Comparison of ENCODE assay signal across 11 cellular contexts in genomic region chr5:1542755-1543154, GRCh38. TPM values are rescaled to one million over a fixed set of nuclear protein-coding genes. Genes with fewer than 3 reads are reported as not detected.
DNase-seq lines count a peak whose midpoint lies in the region; ATAC-seq, FAIRE-seq and TF ChIP-seq lines count a peak whose summit lies in the region.
"Had no signal": no experiment of that assay in that cellular context is flagged by ENCODE, and none has a peak within 500 bp of the region (broad histone marks: within the 10 kb centered on the region; RNA-seq: fewer than 3 reads in every experiment).

No MANE protein-coding gene starts in this region.

- H3K27ac Mint-ChIP-seq in stimulated activated naive B cell treated with anti-CD40 and anti-IgM and Interleukin-4, amounts not matched to agents 10 μg/mL and 1 μg/mL and 100 μg/mL, for 72 hours, result no peak overlapping the region
- H3K27ac Mint-ChIP-seq: activated CD8-positive, alpha-beta T cell treated with anti-CD3 and anti-CD28 coated beads for 36 hours; dendritic cell treated with granulocyte-macrophage colony-stimulating factor and Interleukin-4, amounts not matched to agents 40 ng/mL and 50 ng/mL, for 4 days had no signal

- H3K79me2 ChIP-seq in SK-N-SH (ENCODE audit: insufficient read depth), result no peaks in the 10 kb centered on the region

- H3K27ac ChIP-seq in psoas muscle, result no peak overlapping the region
- H3K27ac ChIP-seq in SK-N-SH (ENCODE audit: low read depth in 2 of 2, low read length in 1 of 2), result no peak overlapping the region

- H3K4me1 Mint-ChIP-seq in stimulated activated naive B cell treated with anti-CD40 and anti-IgM and Interleukin-4, amounts not matched to agents 10 μg/mL and 1 μg/mL and 100 μg/mL, for 72 hours, result peaks cover 17 to 20% of the 10 kb centered on the region in 2 donors

- peak; percentile 97 for DNase-seq in H4 (ENCODE audit: low spot score)
- peak; percentile 88 for DNase-seq in RCC 7860 (ENCODE audit: low spot score)
- peak; percentile 44 for DNase-seq in germinal center (ENCODE audit: low spot score)
- peak in 1 of 2 donors; percentile 60 for DNase-seq in psoas muscle
- DNase-seq in NCI-H1436 treated with DMSO at 0.1 percent for 48 hours (lab: John Stamatoyannopoulos, UW), result no peak
- no peak for DNase-seq in AG08396 (ENCODE audit: low spot score)
- no peak for DNase-seq in SK-N-SH
- no peak for DNase-seq in stimulated activated naive B cell treated with anti-CD40 and anti-IgM and Interleukin-4, amounts not matched to agents 10 μg/mL and 1 μg/mL and 100 μg/mL, for 72 hours
- DNase-seq: activated CD8-positive, alpha-beta T cell treated with anti-CD3 and anti-CD28 coated beads for 36 hours; DMS79 had no signal

- H3K27me3 ChIP-seq in psoas muscle (ENCODE audit: insufficient read depth in 3 of 3, low read length in 2 of 3) (no peaks in the 10 kb centered on the region), SK-N-SH (ENCODE audit: insufficient read depth) (no peaks in the 10 kb centered on the region)

- TF ChIP-seq CTCF in psoas muscle (IDR thresholded peaks at IDR 0.05) (no peak), SK-N-SH (IDR thresholded peaks at IDR 0.05) (no peak)

- H2AFZ ChIP-seq in SK-N-SH (ENCODE audit: low read depth), result no peak overlapping the region

- H3K4me3 ChIP-seq in psoas muscle (no peak overlapping the region), SK-N-SH (ENCODE audit: low read depth in 2 of 2, low read length in 1 of 2) (no peak overlapping the region)

- H3K4me1 ChIP-seq in psoas muscle, result no peaks in the 10 kb centered on the region
- H3K4me1 ChIP-seq in SK-N-SH (ENCODE audit: control insufficient read depth in 1 of 2, insufficient read depth in 2 of 2, low read depth in 1 of 2, low read length in 1 of 2), result no peaks in the 10 kb centered on the region

- TF ChIP-seq RAD21 in SK-N-SH (IDR thresholded peaks at IDR 0.05; ENCODE audit: low read length), result no peak

- no peak for TF ChIP-seq EP300 in SK-N-SH (IDR thresholded peaks at IDR 0.05; ENCODE audit: borderline replicate concordance in 1 of 2, low read depth in 1 of 2, low read length in 1 of 2)

- H3K4me2 ChIP-seq in SK-N-SH, result no peak overlapping the region

- H3K9me3 ChIP-seq in psoas muscle (no peaks in the 10 kb centered on the region), SK-N-SH (no peaks in the 10 kb centered on the region)

- FAIRE-seq in RCC 7860 (lab: Jason Lieb, UNC), result peak; percentile 95

- H3K9me3 Mint-ChIP-seq in stimulated activated naive B cell treated with anti-CD40 and anti-IgM and Interleukin-4, amounts not matched to agents 10 μg/mL and 1 μg/mL and 100 μg/mL, for 72 hours, result peaks cover 2 to 4% of the 10 kb centered on the region in 2 donors
- H3K9me3 Mint-ChIP-seq: activated CD8-positive, alpha-beta T cell treated with anti-CD3 and anti-CD28 coated beads for 36 hours; dendritic cell treated with granulocyte-macrophage colony-stimulating factor and Interleukin-4, amounts not matched to agents 40 ng/mL and 50 ng/mL, for 4 days had no signal

- no peaks in the 10 kb centered on the region for H3K27me3 Mint-ChIP-seq in stimulated activated naive B cell treated with anti-CD40 and anti-IgM and Interleukin-4, amounts not matched to agents 10 μg/mL and 1 μg/mL and 100 μg/mL, for 72 hours
- H3K27me3 Mint-ChIP-seq: activated CD8-positive, alpha-beta T cell treated with anti-CD3 and anti-CD28 coated beads for 36 hours had no signal

- H3K9ac ChIP-seq in SK-N-SH, result no peak overlapping the region

- POLR2A ChIA-PET in SK-N-SH (lab: Yijun Ruan, JAX), result no interaction called here

- CTCF ChIA-PET in SK-N-SH (lab: Yijun Ruan, JAX), result no interaction called here

- H3K4me3 Mint-ChIP-seq in stimulated activated naive B cell treated with anti-CD40 and anti-IgM and Interleukin-4, amounts not matched to agents 10 μg/mL and 1 μg/mL and 100 μg/mL, for 72 hours, result no peak overlapping the region
- H3K4me3 Mint-ChIP-seq: activated CD8-positive, alpha-beta T cell treated with anti-CD3 and anti-CD28 coated beads for 36 hours; dendritic cell treated with granulocyte-macrophage colony-stimulating factor and Interleukin-4, amounts not matched to agents 40 ng/mL and 50 ng/mL, for 4 days had no signal

- peaks cover 13% of the 10 kb centered on the region for H3F3A ChIP-seq in SK-N-SH (replicated peaks; ENCODE audit: insufficient read depth)

- H3K36me3 Mint-ChIP-seq in stimulated activated naive B cell treated with anti-CD40 and anti-IgM and Interleukin-4, amounts not matched to agents 10 μg/mL and 1 μg/mL and 100 μg/mL, for 72 hours, result peaks cover 2 to 4% of the 10 kb centered on the region in 2 donors

- 52 to 67% (median 59%) methylated on average over 3 of the region's 3 CpGs for WGBS in psoas muscle, 3 donors
- 81% methylated on average over 2 of the region's 3 CpGs for WGBS in SK-N-SH (ENCODE audit: low lambda C conversion rate)

- H3K9me2 ChIP-seq in SK-N-SH, result no peaks in the 10 kb centered on the region

- no peaks in the 10 kb centered on the region for H3K36me3 ChIP-seq in psoas muscle (ENCODE audit: insufficient read depth in 1 of 2, low read depth in 1 of 2)
- H3K36me3 ChIP-seq in SK-N-SH (replicated peaks in 1 of 2; ENCODE audit: control insufficient read depth in 1 of 2, insufficient read depth in 2 of 2, low read length in 1 of 2), result no peaks in the 10 kb centered on the region

- no peaks in the 10 kb centered on the region for H4K20me1 ChIP-seq in SK-N-SH (ENCODE audit: insufficient read depth)

- intact Hi-C loops in psoas muscle (cut with DNase I), result no loop called here

- ATAC-seq in psoas muscle, result peak; percentile 36 to 71 (median 58)
- no peak for ATAC-seq in stimulated activated naive B cell treated with anti-CD40 and anti-IgM and Interleukin-4, amounts not matched to agents 10 μg/mL and 1 μg/mL and 100 μg/mL, for 72 hours (replicated peaks)
- ATAC-seq: activated CD8-positive, alpha-beta T cell treated with anti-CD3 and anti-CD28 coated beads for 36 hours had no signal

TF ChIP-seq in SK-N-SH, 30 proteins besides CTCF, POLR2A, EP300 and RAD21:
- TF ChIP-seq TCF12 (IDR thresholded peaks at IDR 0.05) (no peak), IRF3 (IDR thresholded peaks at IDR 0.05; ENCODE audit: low read depth, low read length) (no peak)

RNA-seq across cellular contexts. Expression of gene LPCAT1, which starts 19.0 kb away (rescaled TPM):
- total RNA-seq in H4 (2014; rRNA removed; shearing (Covaris generic)), result 23.9 and 31.2 TPM in 2 replicates
- 1 to 10 TPM; 4.7 to 6.2 (median 6.1) TPM for total RNA-seq in psoas muscle
- polyA plus RNA-seq in psoas muscle (1 to 10 TPM; 2.4 to 4.2 (median 3.4) TPM), SK-N-SH (2012; rRNA removed) (32.5 and 42.3 TPM in 2 replicates)
- 30.1 and 38.3 TPM in 2 replicates for polyA plus RNA-seq in SK-N-SH (2012; cell fraction: cytosol; rRNA removed)
- polyA plus RNA-seq in SK-N-SH (2012; cell fraction: nucleus; rRNA removed), result 54.3 and 65.1 TPM in 2 replicates

Comparison
In these comparisons a context has a peak if more than half of its experiments do, and no peak if none do; other contexts are left out.
1. DNase-seq: peak in H4 (single experiment), RCC 7860 (single experiment) and germinal center (single experiment); none in NCI-H1436 treated with DMSO at 0.1 percent for 48 hours (single experiment), AG08396 (single experiment), SK-N-SH (single experiment) and stimulated activated naive B cell treated with anti-CD40 and anti-IgM and Interleukin-4, amounts not matched to agents 10 μg/mL and 1 μg/mL and 100 μg/mL, for 72 hours (single experiment).
2. ATAC-seq: peak in psoas muscle (4 of 4); none in stimulated activated naive B cell treated with anti-CD40 and anti-IgM and Interleukin-4, amounts not matched to agents 10 μg/mL and 1 μg/mL and 100 μg/mL, for 72 hours (0 of 2).